30 cellular contexts compared by ENCODE assay signal in genomic region chr12:83110424-83110823, GRCh38.
"Had no signal": no experiment of that assay in that cellular context is flagged by ENCODE, and none has a peak within 500 bp of the region (broad histone marks: within the 10 kb centered on the region; RNA-seq: fewer than 3 reads in every experiment).

No MANE protein-coding gene starts in this region.

- H3K27me3 ChIP-seq: colonic mucosa, dorsolateral prefrontal cortex, esophagus muscularis mucosa, esophagus squamous epithelium, foreskin keratinocyte, gastrocnemius medialis, gastroesophageal sphincter, heart left ventricle, heart right ventricle, hepatocyte had no signal

- H3K4me2 ChIP-seq: hepatocyte had no signal

- H3K4me1 Mint-ChIP-seq: endodermal cell had no signal

- H3K79me2 ChIP-seq: hepatocyte had no signal

- H3K4me3 Mint-ChIP-seq: dendritic cell treated with granulocyte-macrophage colony-stimulating factor and Interleukin-4, amounts not matched to agents 40 ng/mL and 50 ng/mL, for 4 days; effector memory CD8-positive, alpha-beta T cell; endodermal cell had no signal

- H3K27ac Mint-ChIP-seq: dendritic cell treated with granulocyte-macrophage colony-stimulating factor and Interleukin-4, amounts not matched to agents 40 ng/mL and 50 ng/mL, for 4 days; effector memory CD8-positive, alpha-beta T cell; endodermal cell had no signal

- H3K36me3 ChIP-seq: colonic mucosa, esophagus muscularis mucosa, gastrocnemius medialis, gastroesophageal sphincter, heart left ventricle, heart right ventricle had no signal

- H3K4me3 ChIP-seq: colonic mucosa, coronary artery, dorsolateral prefrontal cortex, esophagus muscularis mucosa, esophagus squamous epithelium, gastrocnemius medialis, gastroesophageal sphincter, heart left ventricle, heart right ventricle, hepatocyte had no signal

- H3K9me3 ChIP-seq: colonic mucosa, esophagus muscularis mucosa, esophagus squamous epithelium, gastrocnemius medialis, gastroesophageal sphincter, heart left ventricle, heart right ventricle had no signal

- DNase-seq: colonic mucosa; cortex of kidney; dermis blood vessel endothelial cell; dorsolateral prefrontal cortex; effector CD4-positive, alpha-beta T cell; effector CD8-positive, alpha-beta T cell; effector memory CD4-positive, alpha-beta T cell; effector memory CD8-positive, alpha-beta T cell; endodermal cell; erythroblast; esophagus squamous epithelium; foreskin fibroblast; foreskin melanocyte; gastrocnemius medialis; glutamatergic neuron; head of caudate nucleus; heart left ventricle; heart right ventricle had no signal

- H2AFZ ChIP-seq: hepatocyte had no signal

- H3K9me3 Mint-ChIP-seq: dendritic cell treated with granulocyte-macrophage colony-stimulating factor and Interleukin-4, amounts not matched to agents 40 ng/mL and 50 ng/mL, for 4 days; endodermal cell had no signal

- H3K4me1 ChIP-seq: colonic mucosa, esophagus muscularis mucosa, esophagus squamous epithelium, foreskin keratinocyte, gastrocnemius medialis, gastroesophageal sphincter, heart left ventricle, heart right ventricle had no signal

- FAIRE-seq: colon, endometrium, endothelial cell of umbilical vein, frontal cortex had no signal

- H3K27me3 Mint-ChIP-seq: dendritic cell treated with granulocyte-macrophage colony-stimulating factor and Interleukin-4, amounts not matched to agents 40 ng/mL and 50 ng/mL, for 4 days; effector memory CD8-positive, alpha-beta T cell had no signal

- H3K27ac ChIP-seq: colonic mucosa, coronary artery, epithelial cell of prostate, esophagus muscularis mucosa, esophagus squamous epithelium, foreskin keratinocyte, gastrocnemius medialis, gastroesophageal sphincter, heart left ventricle, heart right ventricle, hepatocyte had no signal

- ATAC-seq: effector memory CD8-positive, alpha-beta T cell; esophagus mucosa; foreskin keratinocyte; gastrocnemius medialis; gastroesophageal sphincter; heart left ventricle; heart right ventricle had no signal
